1 cellular context compared by ENCODE assay signal in the genomic region with DNA sequence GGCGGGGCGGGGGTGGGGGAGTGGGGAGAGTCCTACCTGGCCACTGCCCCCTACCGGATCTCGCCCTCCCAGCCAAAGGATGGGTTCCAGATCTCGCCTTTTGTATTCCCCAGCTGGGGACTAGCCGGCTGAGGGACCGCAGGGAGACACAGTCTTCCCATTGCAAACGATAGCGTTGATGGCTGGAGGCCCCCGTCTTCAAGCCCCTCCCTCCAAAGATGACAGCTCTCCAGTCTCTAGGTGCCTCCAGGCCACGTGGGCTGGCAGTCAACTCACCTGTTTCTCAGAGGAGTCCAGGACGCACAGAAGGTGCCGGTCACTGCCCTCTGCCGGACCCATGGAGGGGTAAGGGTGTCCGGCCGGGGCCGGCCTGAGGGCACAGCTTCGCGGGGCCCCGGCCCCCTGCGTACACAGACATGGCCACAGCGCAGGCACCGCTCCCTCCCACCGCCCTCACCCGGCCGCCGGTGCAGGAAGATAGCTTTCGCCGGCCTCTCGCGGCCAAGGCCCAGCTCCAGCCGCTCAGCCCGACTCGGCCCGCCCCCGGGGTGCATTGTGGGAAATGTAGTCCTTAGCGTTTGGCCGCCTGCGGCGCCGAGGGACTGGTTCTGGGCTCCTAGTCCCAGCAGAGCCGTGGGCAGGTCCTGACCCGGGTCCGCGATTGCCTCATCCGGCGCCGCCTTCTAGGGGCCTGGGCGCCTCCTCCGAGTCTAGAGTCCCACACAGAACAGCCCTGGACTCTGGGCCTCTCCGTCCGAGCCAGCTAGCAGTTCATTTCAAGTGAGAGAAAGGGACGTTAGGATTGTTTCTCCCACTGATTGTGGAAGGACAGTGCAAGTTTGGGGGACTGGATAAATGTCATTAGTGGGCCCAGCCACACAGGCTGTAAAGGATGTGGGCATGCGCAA.
TF ChIP-seq lines count a peak whose summit lies in the region.

Gene MON1A, minus strand, starts transcription at position 479 of the 908 bp plus-strand sequence. CDS start 16,465 bp downstream, outside the sequence.

TF ChIP-seq in WTC11, 78 proteins besides CTCF, POLR2A, EP300 and RAD21 (continued from another document):
- TF ChIP-seq, protein P1, sequence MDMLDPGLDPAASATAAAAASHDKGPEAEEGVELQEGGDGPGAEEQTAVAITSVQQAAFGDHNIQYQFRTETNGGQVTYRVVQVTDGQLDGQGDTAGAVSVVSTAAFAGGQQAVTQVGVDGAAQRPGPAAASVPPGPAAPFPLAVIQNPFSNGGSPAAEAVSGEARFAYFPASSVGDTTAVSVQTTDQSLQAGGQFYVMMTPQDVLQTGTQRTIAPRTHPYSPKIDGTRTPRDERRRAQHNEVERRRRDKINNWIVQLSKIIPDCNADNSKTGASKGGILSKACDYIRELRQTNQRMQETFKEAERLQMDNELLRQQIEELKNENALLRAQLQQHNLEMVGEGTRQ (CRISPR knock-in tag; IDR thresholded peaks at IDR 0.05), result peak; percentile 86
- TF ChIP-seq ATF3 (CRISPR knock-in tag; conservative IDR thresholded peaks at IDR 0.05) (no peak), JAZF1 (CRISPR knock-in tag; IDR thresholded peaks at IDR 0.05) (no peak), ZNF423 (CRISPR knock-in tag; IDR thresholded peaks at IDR 0.05) (no peak), ZNF281 (CRISPR knock-in tag; IDR thresholded peaks at IDR 0.05) (no peak), ZNF671 (CRISPR knock-in tag; IDR thresholded peaks at IDR 0.05) (no peak), ATF1 (CRISPR knock-in tag; IDR thresholded peaks at IDR 0.05) (no peak), ZMAT4 (CRISPR knock-in tag; IDR thresholded peaks at IDR 0.05) (no peak), TEAD4 (CRISPR knock-in tag; IDR thresholded peaks at IDR 0.05) (no peak), ZNF512 (CRISPR knock-in tag; IDR thresholded peaks at IDR 0.05; ENCODE audit: borderline replicate concordance) (no peak)
